15 cellular contexts compared by ENCODE assay signal in the genomic region with DNA sequence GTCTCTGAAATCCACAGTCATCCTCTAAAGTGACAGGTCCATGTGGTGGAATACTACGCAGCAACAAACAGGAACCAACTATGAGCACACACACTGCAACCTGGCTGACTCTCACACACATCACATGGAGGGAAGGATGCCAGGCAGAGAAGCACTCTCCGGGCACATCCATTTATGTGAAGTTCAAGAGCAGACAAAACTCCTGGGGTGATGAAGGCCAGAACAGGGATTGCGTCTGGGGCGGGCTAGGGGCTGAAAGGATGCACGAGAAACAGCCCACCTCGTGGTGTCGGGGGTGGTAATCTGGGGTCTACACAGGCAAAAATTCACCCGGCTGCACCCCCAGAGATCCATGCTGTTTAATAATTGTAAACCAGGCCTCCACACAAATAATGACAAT.
A peak's percentile ranks its signal among the peaks of the same experiment; 100 is the strongest.
DNase-seq lines count a peak whose midpoint lies in the region; ATAC-seq and TF ChIP-seq lines count a peak whose summit lies in the region.
"Had no signal": no experiment of that assay in that cellular context is flagged by ENCODE, and none has a peak within 500 bp of the region (broad histone marks: within the 10 kb centered on the region; RNA-seq: fewer than 3 reads in every experiment).

No MANE protein-coding gene starts in this region.

- no peak for DNase-seq in DND-41
- peak; percentile 59 for DNase-seq in mesenteric fat pad (ENCODE audit: low spot score)
- DNase-seq in upper lobe of right lung: peak; percentile 6
- DNase-seq in activated T-cell treated with anti-CD3 and anti-CD28 coated beads, Interleukin-2, amount 50 U/mL, for 1 hour: no peak
- DNase-seq in cortex of kidney (lab: John Stamatoyannopoulos, UW): no peak
- DNase-seq in GF-D8 (lab: John Stamatoyannopoulos, UW): no peak
- DNase-seq: C1 segment of cervical spinal cord; Caco-2; CD4-positive, CD25-positive, alpha-beta regulatory T cell; CD8-positive, alpha-beta T cell; EL; GDM1; GOT3 had no signal

- H3K9me3 ChIP-seq in DND-41 (ENCODE audit: insufficient read depth, low read length, severe bottlenecking) (no peaks in the 10 kb centered on the region), KOPT-K1 (ENCODE audit: insufficient read depth, low read length, poor library complexity, severe bottlenecking) (no peaks in the 10 kb centered on the region), upper lobe of right lung (no peaks in the 10 kb centered on the region)
- H3K9me3 ChIP-seq: Caco-2, HAP-1 had no signal

- H3K27ac ChIP-seq in DND-41 (ENCODE audit: low read length): peak overlapping the region; percentile 85
- H3K27ac ChIP-seq in KOPT-K1 (ENCODE audit: low read depth, low read length, poor library complexity, severe bottlenecking): peak overlapping the region; percentile 80
- H3K27ac ChIP-seq in upper lobe of right lung: no peak overlapping the region

- no peaks in the 10 kb centered on the region for H4K20me1 ChIP-seq in DND-41 (ENCODE audit: insufficient read depth, low read length)

- no peak for TF ChIP-seq CTCF in DND-41 (IDR thresholded peaks at IDR 0.05; ENCODE audit: borderline replicate concordance, extremely low read depth, low read length, poor library complexity, severe bottlenecking)
- no peak for TF ChIP-seq CTCF in upper lobe of right lung (IDR thresholded peaks at IDR 0.05)

- H3K4me2 ChIP-seq in DND-41 (ENCODE audit: insufficient read depth, low read length): no peak overlapping the region

- no peaks in the 10 kb centered on the region for H3K27me3 ChIP-seq in DND-41 (ENCODE audit: insufficient read depth, low read length, poor library complexity)
- H3K27me3 ChIP-seq in upper lobe of right lung: no peaks in the 10 kb centered on the region

- peaks cover 59% of the 10 kb centered on the region for H3K4me1 ChIP-seq in DND-41 (ENCODE audit: insufficient read depth, low read length)
- no peaks in the 10 kb centered on the region for H3K4me1 ChIP-seq in upper lobe of right lung
- H3K4me1 ChIP-seq: Caco-2, HAP-1 had no signal

- no peaks in the 10 kb centered on the region for H3K79me2 ChIP-seq in DND-41 (ENCODE audit: insufficient read depth, low read length)

- no peaks in the 10 kb centered on the region for H3K36me3 ChIP-seq in DND-41 (ENCODE audit: insufficient read depth, low read length)
- no peaks in the 10 kb centered on the region for H3K36me3 ChIP-seq in KOPT-K1 (ENCODE audit: insufficient read depth, low read length)
- H3K36me3 ChIP-seq in upper lobe of right lung: no peaks in the 10 kb centered on the region
- H3K36me3 ChIP-seq: HAP-1 had no signal

- ATAC-seq in DND-41 (ENCODE audit: insufficient read depth, low read depth) (no peak), upper lobe of right lung (no peak)
- ATAC-seq: CD8-positive, alpha-beta T cell had no signal

- intact Hi-C loops in upper lobe of right lung (cut with DNase I): no loop called here

- H2AFZ ChIP-seq in DND-41 (ENCODE audit: low read depth, low read length): no peak overlapping the region

- H3K4me3 ChIP-seq in DND-41 (ENCODE audit: low read depth in 1 of 2, low read length in 2 of 2): no peak overlapping the region
- no peak overlapping the region for H3K4me3 ChIP-seq in upper lobe of right lung
- H3K4me3 ChIP-seq: HAP-1 had no signal

- H3K9ac ChIP-seq in DND-41 (ENCODE audit: low read depth, low read length): no peak overlapping the region; the same call in 1 of the 2 replicates

Comparison
In these comparisons a context has a peak if more than half of its experiments do, and no peak if none do; other contexts are left out.
1. DNase-seq: peak in mesenteric fat pad (single experiment) and upper lobe of right lung (single experiment); none in DND-41 (single experiment), activated T-cell treated with anti-CD3 and anti-CD28 coated beads, Interleukin-2, amount 50 U/mL, for 1 hour (single experiment), cortex of kidney (single experiment) and GF-D8 (single experiment).